Comparison of ENCODE assay signal across 1 cellular context in genomic region chr11:72793452-72794367, GRCh38.
A peak's percentile ranks its signal among the peaks of the same experiment; 100 is the strongest.
TF ChIP-seq lines count a peak whose summit lies in the region.

Gene STARD10, minus strand, starts transcription at chr11:72794047. Its CDS starts 12,866 bp downstream, at chr11:72781181.

TF ChIP-seq in K562, 482 proteins besides CTCF, POLR2A, EP300 and RAD21 (continued from another document and continues in another):
- TF ChIP-seq TSHZ1 (CRISPR knock-in tag; IDR thresholded peaks at IDR 0.05) (no peak), ZNF589 (CRISPR knock-in tag; IDR thresholded peaks at IDR 0.05; ENCODE audit: low read depth) (peak; percentile 61; the same call in 1 of the 2 replicates), HDGF (IDR thresholded peaks at IDR 0.05) (no peak; the same call in 1 of the 2 replicates), SREBF1 (IDR thresholded peaks at IDR 0.05; ENCODE audit: borderline replicate concordance, low read depth, low read length) (no peak), RNF2 (IDR thresholded peaks at IDR 0.05) (peak; percentile 71; the same call in 1 of the 2 replicates), PHF21A (IDR thresholded peaks at IDR 0.05; ENCODE audit: borderline replicate concordance, low read depth) (no peak), ID3 (CRISPR knock-in tag; IDR thresholded peaks at IDR 0.05) (no peak), ID3 (tag; IDR thresholded peaks at IDR 0.05) (peak; percentile 65; the same call in 1 of the 2 replicates), CCNT2 (IDR thresholded peaks at IDR 0.05; ENCODE audit: borderline replicate concordance, extremely low read depth, insufficient read length, low read depth, low read length) (peak; percentile 47), L3MBTL2 (IDR thresholded peaks at IDR 0.05) (peak; percentile 94), BDP1 (IDR thresholded peaks at IDR 0.05; ENCODE audit: insufficient read depth, insufficient read length) (no peak), POLR2H (tag; IDR thresholded peaks at IDR 0.05; ENCODE audit: low read depth) (no peak), HNRNPH1 (optimal IDR thresholded peaks at IDR 0.05; ENCODE audit: low read depth, low read length) (no peak), ZBTB34 (CRISPR knock-in tag; IDR thresholded peaks at IDR 0.05) (no peak), XRCC5 (IDR thresholded peaks at IDR 0.05; ENCODE audit: low read depth, low read length) (peak; percentile 97), ZNF263 (CRISPR knock-in tag; IDR thresholded peaks at IDR 0.05; ENCODE audit: borderline replicate concordance) (no peak; the same call in 1 of the 2 replicates), NR3C1 (CRISPR knock-in tag; IDR thresholded peaks at IDR 0.05) (no peak), ZFPM2 (CRISPR knock-in tag; IDR thresholded peaks at IDR 0.05) (no peak), ARNT (IDR thresholded peaks at IDR 0.05) (peak in 1 of 2 experiments; percentile 47; a peak in 1 of 4 replicates), FOXP4 (CRISPR knock-in tag; IDR thresholded peaks at IDR 0.05; ENCODE audit: borderline replicate concordance) (0 out of 2 replicates have a peak, but pooled peaks have one; percentile 39), ZBED1 (IDR thresholded peaks at IDR 0.05) (no peak), RREB1 (CRISPR knock-in tag; IDR thresholded peaks at IDR 0.05) (no peak), ILK (tag; IDR thresholded peaks at IDR 0.05; ENCODE audit: borderline replicate concordance, low read depth) (no peak), EP400 (IDR thresholded peaks at IDR 0.05) (peak; percentile 93), ZNF232 (CRISPR knock-in tag; IDR thresholded peaks at IDR 0.05) (no peak), HNRNPL (IDR thresholded peaks at IDR 0.05; ENCODE audit: low read depth, low read length) (no peak), HDAC8 (tag; IDR thresholded peaks at IDR 0.05) (no peak), WHSC1 (IDR thresholded peaks at IDR 0.05; ENCODE audit: low read length) (no peak), SMAD2 (IDR thresholded peaks at IDR 0.05; ENCODE audit: low read depth, low read length) (no peak), SMAD3 (CRISPR knock-in tag; conservative IDR thresholded peaks at IDR 0.05) (no peak), ZNF79 (CRISPR knock-in tag; IDR thresholded peaks at IDR 0.05; ENCODE audit: low read depth) (no peak), TRIM28 (IDR thresholded peaks at IDR 0.05) (peak; percentile 70; the same call in 1 of the 2 replicates), CC2D1A (IDR thresholded peaks at IDR 0.05) (peak; percentile 37; the same call in 1 of the 2 replicates), ZNF316 (IDR thresholded peaks at IDR 0.05) (no peak), TEAD4 (IDR thresholded peaks at IDR 0.05; ENCODE audit: low read length) (peak; percentile 69), TEAD4 (CRISPR knock-in tag; IDR thresholded peaks at IDR 0.05; ENCODE audit: borderline replicate concordance) (no peak), NRF1 (conservative IDR thresholded peaks at IDR 0.05 in 1 of 2, IDR thresholded peaks at IDR 0.05 in 1 of 2) (peak; percentile 97), ATF6 (CRISPR knock-in tag; IDR thresholded peaks at IDR 0.05) (no peak), NFIX (CRISPR knock-in tag; IDR thresholded peaks at IDR 0.05; ENCODE audit: low read depth) (no peak), ZZZ3 (IDR thresholded peaks at IDR 0.05) (0 out of 2 replicates have a peak, but pooled peaks have one; percentile 30), KAT2B (IDR thresholded peaks at IDR 0.05; ENCODE audit: low read depth, low read length) (peak; percentile 31), THAP12 (CRISPR knock-in tag; IDR thresholded peaks at IDR 0.05) (0 out of 2 replicates have a peak, but pooled peaks have one; percentile 40), BCLAF1 (IDR thresholded peaks at IDR 0.05; ENCODE audit: borderline replicate concordance in 1 of 2, control insufficient read depth in 1 of 2, low read depth in 2 of 2, low read length in 1 of 2) (no peak)
